8 cellular contexts compared by ENCODE assay signal in the genomic region with DNA sequence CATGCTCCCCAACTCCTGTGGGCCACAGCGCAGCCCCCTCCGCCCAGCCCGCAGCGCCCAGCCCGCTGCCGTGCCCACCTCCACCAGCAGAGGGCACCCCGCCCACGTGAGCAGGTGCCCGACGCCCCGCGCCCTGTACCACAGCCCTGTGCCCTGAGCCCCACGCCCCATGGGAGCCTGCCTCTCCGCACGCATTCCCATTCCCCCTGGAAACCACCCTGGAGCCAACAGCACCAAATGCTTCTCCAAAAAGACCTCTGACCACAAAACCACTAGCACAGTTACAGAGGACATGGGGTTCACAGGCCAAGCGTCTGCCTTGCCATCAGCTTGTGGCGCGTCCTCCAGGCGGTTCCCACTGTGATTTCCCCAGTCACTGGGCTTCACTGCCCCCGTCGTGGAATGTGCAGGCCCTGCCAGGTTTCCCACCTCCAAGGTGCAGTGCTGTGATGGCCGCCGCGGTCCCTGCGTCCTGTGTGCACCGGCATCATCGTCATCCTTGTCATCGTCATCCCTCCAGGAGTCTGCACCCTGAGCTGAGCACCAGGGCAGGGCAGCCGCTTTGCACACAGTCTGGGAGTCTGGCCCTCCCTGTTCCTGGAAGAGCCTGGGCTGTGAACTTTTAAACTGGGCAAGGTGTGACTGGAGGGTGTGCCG.
DNase-seq lines count a peak whose midpoint lies in the region; ATAC-seq and TF ChIP-seq lines count a peak whose summit lies in the region.

No MANE protein-coding gene starts in this region.

- intact Hi-C loops in activated CD8-positive, alpha-beta T cell treated with anti-CD3 and anti-CD28 coated beads for 36 hours (cut with micrococcal nuclease), result loop anchor here (2.0 to 10.0 kb wide), 3 partner anchors 84 to 244 kb away; no protein-coding TSS in a partner anchor
- intact Hi-C loops in naive thymus-derived CD4-positive, alpha-beta T cell (cut with micrococcal nuclease), result loop anchor here (1.0 kb wide), 2 partner anchors 93 to 179 kb away; no protein-coding TSS in a partner anchor
- intact Hi-C loops in testis (cut with DNase I; ENCODE audit: low total_unique reads), result no loop called here

- no peaks in the 10 kb centered on the region for H3K27me3 ChIP-seq in endocrine pancreas (ENCODE audit: control insufficient read depth, insufficient read depth, low read length)
- no peaks in the 10 kb centered on the region for H3K27me3 ChIP-seq in naive thymus-derived CD4-positive, alpha-beta T cell (ENCODE audit: control insufficient read depth in 2 of 2, insufficient read depth in 2 of 2, low read length in 2 of 2)
- no peaks in the 10 kb centered on the region for H3K27me3 ChIP-seq in testis

- DNase-seq in NCI-H748 (lab: John Stamatoyannopoulos, UW; ENCODE audit: unreplicated experiment) (peak; percentile 20), NCI-H748 treated with DMSO at 0.1 percent for 48 hours (lab: John Stamatoyannopoulos, UW) (no peak), testis (no peak)
- peak; percentile 69 for DNase-seq in activated CD8-positive, alpha-beta T cell treated with anti-CD3 and anti-CD28 coated beads for 36 hours
- DNase-seq in naive thymus-derived CD4-positive, alpha-beta T cell, result peak; percentile 41 to 85 (median 67)

- 68 to 78% methylated on average over 17 to 29 of the region's 30 CpGs for WGBS in testis, 2 donors

- H3K36me3 ChIP-seq in endocrine pancreas (ENCODE audit: control insufficient read depth, insufficient read depth, low read length), result no peaks in the 10 kb centered on the region
- H3K36me3 ChIP-seq in naive thymus-derived CD4-positive, alpha-beta T cell (ENCODE audit: control insufficient read depth in 2 of 3, insufficient read depth in 3 of 3, low read length in 3 of 3), result no peaks in the 10 kb centered on the region
- H3K36me3 ChIP-seq in testis (ENCODE audit: low read depth, missing control alignments), result no peaks in the 10 kb centered on the region

- no peak overlapping the region for H3K4me3 ChIP-seq in endocrine pancreas (ENCODE audit: control insufficient read depth, insufficient read depth, low read length)
- H3K4me3 ChIP-seq in naive thymus-derived CD4-positive, alpha-beta T cell (ENCODE audit: low read length), result no peak overlapping the region
- H3K4me3 ChIP-seq in testis, result no peak overlapping the region

- H3K4me1 ChIP-seq in endocrine pancreas (ENCODE audit: control insufficient read depth, insufficient read depth, low read length) (no peaks in the 10 kb centered on the region), testis (peaks cover 32% of the 10 kb centered on the region)
- H3K4me1 ChIP-seq in naive thymus-derived CD4-positive, alpha-beta T cell (ENCODE audit: control insufficient read depth in 2 of 2, insufficient read depth in 2 of 2, low read length in 2 of 2), result no peaks in the 10 kb centered on the region

- H3K9me3 Mint-ChIP-seq in activated CD8-positive, alpha-beta T cell treated with anti-CD3 and anti-CD28 coated beads for 36 hours, result no peaks in the 10 kb centered on the region
- H3K9me3 Mint-ChIP-seq in naive thymus-derived CD4-positive, alpha-beta T cell, result no peaks in the 10 kb centered on the region

- peak; percentile 96 for TF ChIP-seq CTCF in LNCAP (IDR thresholded peaks at IDR 0.05)
- peak; percentile 94 for TF ChIP-seq CTCF in activated CD8-positive, alpha-beta T cell treated with anti-CD3 and anti-CD28 coated beads for 36 hours (IDR thresholded peaks at IDR 0.05)
- TF ChIP-seq CTCF in testis (IDR thresholded peaks at IDR 0.05), result peak; percentile 92 to 98 (median 93)

- peak; percentile 87 for ATAC-seq in activated CD8-positive, alpha-beta T cell treated with anti-CD3 and anti-CD28 coated beads for 36 hours
- ATAC-seq in naive thymus-derived CD4-positive, alpha-beta T cell, result peak; percentile 89
- ATAC-seq in GM21737 (IDR thresholded peaks at IDR 0.05; ENCODE audit: unreplicated experiment), result no peak

- no peak overlapping the region for H3K27ac ChIP-seq in naive thymus-derived CD4-positive, alpha-beta T cell (ENCODE audit: low read depth, low read length)
- no peak overlapping the region for H3K27ac ChIP-seq in testis

- H3K9me3 ChIP-seq in endocrine pancreas (ENCODE audit: control insufficient read depth, low read length) (no peaks in the 10 kb centered on the region), testis (no peaks in the 10 kb centered on the region)
- no peaks in the 10 kb centered on the region for H3K9me3 ChIP-seq in naive thymus-derived CD4-positive, alpha-beta T cell (ENCODE audit: control insufficient read depth in 2 of 3, low read length in 3 of 3)

- peak overlapping the region; percentile 3 for H3K9ac ChIP-seq in endocrine pancreas (ENCODE audit: control insufficient read depth, insufficient read depth, low read length)

- no peak for TF ChIP-seq POLR2A in testis (IDR thresholded peaks at IDR 0.05)

- no peak overlapping the region for H3K27ac Mint-ChIP-seq in activated CD8-positive, alpha-beta T cell treated with anti-CD3 and anti-CD28 coated beads for 36 hours
- peak overlapping the region in 1 of 9 donors; percentile 60 for H3K27ac Mint-ChIP-seq in naive thymus-derived CD4-positive, alpha-beta T cell

- H3K27me3 Mint-ChIP-seq in activated CD8-positive, alpha-beta T cell treated with anti-CD3 and anti-CD28 coated beads for 36 hours, result no peaks in the 10 kb centered on the region
- no peaks in the 10 kb centered on the region for H3K27me3 Mint-ChIP-seq in naive thymus-derived CD4-positive, alpha-beta T cell

- POLR2A ChIA-PET in activated CD8-positive, alpha-beta T cell treated with anti-CD3 and anti-CD28 coated beads for 36 hours (lab: Charles Lee), result no interaction called here
- POLR2A ChIA-PET in naive thymus-derived CD4-positive, alpha-beta T cell (lab: Charles Lee), result interaction anchor here (1.6 kb wide), 1 partner anchor 78 kb away, joined by 4 read pairs; no protein-coding TSS in a partner anchor

- H3K4me1 Mint-ChIP-seq in activated CD8-positive, alpha-beta T cell treated with anti-CD3 and anti-CD28 coated beads for 36 hours (ENCODE audit: low read depth), result no peaks in the 10 kb centered on the region
- H3K4me1 Mint-ChIP-seq in naive thymus-derived CD4-positive, alpha-beta T cell, result peaks cover 0 to 6% (median 0%) of the 10 kb centered on the region in 7 donors

- CTCF ChIA-PET in activated CD8-positive, alpha-beta T cell treated with anti-CD3 and anti-CD28 coated beads for 36 hours (lab: Charles Lee), result interaction anchor here (0.5 to 2.9 kb wide), 13 partner anchors 12 to 196 kb away, joined by 3 to 16 read pairs (median 4); no protein-coding TSS in a partner anchor
- CTCF ChIA-PET in naive thymus-derived CD4-positive, alpha-beta T cell (lab: Charles Lee), result interaction anchor here (0.6 to 2.8 kb wide), 12 partner anchors 73 to 184 kb away, joined by 3 to 18 read pairs (median 4); no protein-coding TSS in a partner anchor

- no peaks in the 10 kb centered on the region for H3K36me3 Mint-ChIP-seq in activated CD8-positive, alpha-beta T cell treated with anti-CD3 and anti-CD28 coated beads for 36 hours (ENCODE audit: low read depth)
- H3K36me3 Mint-ChIP-seq in naive thymus-derived CD4-positive, alpha-beta T cell, result no peaks in the 10 kb centered on the region

- H3K4me3 Mint-ChIP-seq in activated CD8-positive, alpha-beta T cell treated with anti-CD3 and anti-CD28 coated beads for 36 hours, result no peak overlapping the region
- H3K4me3 Mint-ChIP-seq in naive thymus-derived CD4-positive, alpha-beta T cell, result peak overlapping the region in 2 of 10 donors; percentile 10 to 30

Comparison
In these comparisons a context has a peak if more than half of its experiments do, and no peak if none do; other contexts are left out.
1. DNase-seq: peak in NCI-H748 (single experiment), activated CD8-positive, alpha-beta T cell treated with anti-CD3 and anti-CD28 coated beads for 36 hours (single experiment) and naive thymus-derived CD4-positive, alpha-beta T cell (9 of 9); none in NCI-H748 treated with DMSO at 0.1 percent for 48 hours (single experiment) and testis (single experiment).
2. Peak in every context shown above with its lines, with median percentiles within 50 percentile points of each other: CTCF ChIP-seq.